ENCODE assay signal across 23 cellular contexts in the genomic region with DNA sequence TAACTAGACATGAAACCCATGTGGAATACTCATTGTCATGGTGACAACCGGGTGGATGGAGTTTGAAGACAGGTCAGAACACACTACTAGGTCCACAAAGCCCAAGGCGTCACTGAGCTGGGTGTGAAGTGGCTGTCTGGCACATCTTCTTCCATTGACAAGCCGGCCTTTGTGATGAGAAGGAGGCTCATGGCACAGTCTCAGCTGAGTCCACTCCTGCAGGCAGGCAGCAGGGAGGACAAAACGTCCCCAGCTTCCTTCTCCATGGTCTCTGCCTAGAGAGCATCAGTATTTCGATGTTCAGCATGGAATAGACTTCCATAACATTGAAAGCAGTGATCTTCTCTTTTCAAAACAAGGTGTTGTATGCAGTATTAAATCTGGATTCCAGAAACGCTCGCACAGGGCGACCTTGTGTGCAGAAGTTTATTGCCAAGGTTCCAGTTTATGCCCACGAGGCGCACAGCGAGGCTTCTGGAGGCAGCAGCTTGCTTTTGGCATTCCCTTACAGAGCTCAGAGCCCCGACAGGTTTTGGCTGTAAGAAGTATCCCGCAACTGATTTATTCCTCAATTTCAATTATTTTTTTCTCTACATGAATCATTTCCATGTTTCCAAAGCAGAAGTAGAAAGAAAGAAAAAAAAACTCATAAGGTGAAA.
"Had no signal": no experiment of that assay in that cellular context is flagged by ENCODE, and none has a peak within 500 bp of the region (broad histone marks: within the 10 kb centered on the region; RNA-seq: fewer than 3 reads in every experiment).

No MANE protein-coding gene starts in this region.

- H3K27ac Mint-ChIP-seq: activated B cell treated with CpG ODN at 0.5 μM for 24 hours; activated CD4-positive, alpha-beta memory T cell treated with anti-CD3 and anti-CD28 coated beads for 36 hours; activated CD8-positive, alpha-beta memory T cell treated with anti-CD3 and anti-CD28 coated beads, Interleukin-2, amount 10 ng/mL, durations not matched to agents 7 days and 5 days; activated naive CD4-positive, alpha-beta T cell treated with anti-CD3 and anti-CD28 coated beads for 36 hours; natural killer cell; progenitor cell of endocrine pancreas; stimulated activated naive CD8-positive, alpha-beta T cell treated with anti-CD3 and anti-CD28 coated beads, Interleukin-15, Interleukin-2, amounts not matched to agents 100 ng/mL and 50 ng/mL, for 24 hours; type B pancreatic cell had no signal

- H3K36me3 ChIP-seq: ascending aorta, esophagus squamous epithelium, left ventricle myocardium inferior, neutrophil, right lobe of liver had no signal

- H3K27me3 ChIP-seq: ascending aorta, esophagus squamous epithelium, neutrophil, right lobe of liver had no signal

- H3K9me3 ChIP-seq: esophagus squamous epithelium, neutrophil, right lobe of liver had no signal

- H3K4me3 Mint-ChIP-seq: activated B cell treated with CpG ODN at 0.5 μM for 24 hours; activated CD4-positive, alpha-beta memory T cell treated with anti-CD3 and anti-CD28 coated beads for 36 hours; activated CD8-positive, alpha-beta memory T cell treated with anti-CD3 and anti-CD28 coated beads, Interleukin-2, amount 10 ng/mL, durations not matched to agents 7 days and 5 days; activated naive CD4-positive, alpha-beta T cell treated with anti-CD3 and anti-CD28 coated beads for 36 hours; natural killer cell; stimulated activated naive CD8-positive, alpha-beta T cell treated with anti-CD3 and anti-CD28 coated beads, Interleukin-15, Interleukin-2, amounts not matched to agents 100 ng/mL and 50 ng/mL, for 24 hours; type B pancreatic cell had no signal

- H3K4me1 ChIP-seq: ascending aorta, right lobe of liver had no signal

- ATAC-seq: activated CD8-positive, alpha-beta memory T cell treated with anti-CD3 and anti-CD28 coated beads, Interleukin-2, amount 10 ng/mL, durations not matched to agents 7 days and 5 days; natural killer cell; right lobe of liver; SK-N-SH treated with all-trans-retinoic acid at 6 μM for 48 hours had no signal

- H3K9me3 Mint-ChIP-seq: type B pancreatic cell had no signal

- H3K27ac ChIP-seq: ascending aorta, esophagus squamous epithelium, left ventricle myocardium inferior, neutrophil, right lobe of liver had no signal

- DNase-seq: activated B cell treated with CpG ODN at 0.5 μM for 24 hours; activated CD4-positive, alpha-beta memory T cell treated with anti-CD3 and anti-CD28 coated beads for 36 hours; activated CD4-positive, alpha-beta T cell treated with anti-CD3 and anti-CD28 coated beads for 4 hours; activated CD8-positive, alpha-beta memory T cell treated with anti-CD3 and anti-CD28 coated beads, Interleukin-2, amount 10 ng/mL, durations not matched to agents 7 days and 5 days; activated naive CD4-positive, alpha-beta T cell treated with anti-CD3 and anti-CD28 coated beads for 36 hours; effector CD8-positive, alpha-beta T cell; esophagus squamous epithelium; kidney; left ventricle myocardium inferior; mammary epithelial cell; natural killer cell; right lobe of liver; small intestine; stimulated activated CD4-positive, alpha-beta T cell treated with anti-CD3 and anti-CD28 coated beads, Interleukin-15, amount 100 ng/mL, for 24 hours; stimulated activated CD4-positive, alpha-beta T cell treated with anti-CD3 and anti-CD28 coated beads, Interleukin-2, amount 100 ng/mL, for 48 hours; T-helper 1 cell; T-helper 9 cell had no signal

- H3K4me3 ChIP-seq: ascending aorta, esophagus squamous epithelium, left ventricle myocardium inferior, right lobe of liver had no signal

- H3K27me3 Mint-ChIP-seq: activated B cell treated with CpG ODN at 0.5 μM for 24 hours; activated CD4-positive, alpha-beta memory T cell treated with anti-CD3 and anti-CD28 coated beads for 36 hours; activated CD8-positive, alpha-beta memory T cell treated with anti-CD3 and anti-CD28 coated beads, Interleukin-2, amount 10 ng/mL, durations not matched to agents 7 days and 5 days; progenitor cell of endocrine pancreas; stimulated activated naive CD8-positive, alpha-beta T cell treated with anti-CD3 and anti-CD28 coated beads, Interleukin-15, Interleukin-2, amounts not matched to agents 100 ng/mL and 50 ng/mL, for 24 hours; type B pancreatic cell had no signal
